ENCODE assay signal across 1 cellular context in genomic region chr5:176537608-176538504, GRCh38.
TF ChIP-seq lines count a peak whose summit lies in the region.

No MANE protein-coding gene starts in this region.

TF ChIP-seq in H1, 55 proteins besides CTCF, POLR2A, EP300 and RAD21 (continued from another document):
- TF ChIP-seq NRF1 (IDR thresholded peaks at IDR 0.05; ENCODE audit: low read depth, low read length) = no peak
- no peak for TF ChIP-seq CTBP2 (IDR thresholded peaks at IDR 0.05; ENCODE audit: borderline replicate concordance, insufficient read depth, insufficient read length, low read length)
- peak in 1 of 2 experiments; percentile 6; a peak in 1 of 4 replicates for TF ChIP-seq SIN3A (conservative IDR thresholded peaks at IDR 0.05 in 1 of 2, IDR thresholded peaks at IDR 0.05 in 1 of 2; ENCODE audit: low read depth in 1 of 2, low read length in 2 of 2)
- peak; percentile 13; the same call in 1 of the 2 replicates for TF ChIP-seq POLR2AphosphoS5 (IDR thresholded peaks at IDR 0.05; ENCODE audit: low read depth, low read length)
- no peak for TF ChIP-seq SP4 (IDR thresholded peaks at IDR 0.05; ENCODE audit: low read length)
- TF ChIP-seq PHF8 (conservative IDR thresholded peaks at IDR 0.05; ENCODE audit: low read depth, low read length) = no peak; the same call in 1 of the 2 replicates
- TF ChIP-seq CBX5 (IDR thresholded peaks at IDR 0.05; ENCODE audit: low read depth, low read length) = no peak
- TF ChIP-seq TBP (IDR thresholded peaks at IDR 0.05; ENCODE audit: low read depth, low read length) = peak; percentile 79
- TF ChIP-seq KDM1A (IDR thresholded peaks at IDR 0.05; ENCODE audit: borderline replicate concordance, low read length) = no peak
- no peak for TF ChIP-seq SIRT6 (IDR thresholded peaks at IDR 0.05; ENCODE audit: low read length)
- no peak for TF ChIP-seq RXRA (IDR thresholded peaks at IDR 0.05; ENCODE audit: insufficient read depth, low read depth, low read length)
- no peak for TF ChIP-seq HDAC6 (IDR thresholded peaks at IDR 0.05; ENCODE audit: low read depth, low read length)
- peak; percentile 95 for TF ChIP-seq CEBPB (IDR thresholded peaks at IDR 0.05; ENCODE audit: low read depth, low read length)
- TF ChIP-seq RBBP5 (IDR thresholded peaks at IDR 0.05; ENCODE audit: borderline replicate concordance, low read depth, low read length) = no peak
- TF ChIP-seq MAFK (IDR thresholded peaks at IDR 0.05; ENCODE audit: low read depth, low read length) = no peak
- TF ChIP-seq GTF2F1 (IDR thresholded peaks at IDR 0.05; ENCODE audit: borderline replicate concordance, low read depth, low read length) = no peak
- peak; percentile 79 for TF ChIP-seq YY1 (IDR thresholded peaks at IDR 0.05; ENCODE audit: low read depth, low read length)
- TF ChIP-seq BACH1 (IDR thresholded peaks at IDR 0.05; ENCODE audit: low read length) = no peak
- peak; percentile 10 for TF ChIP-seq ASH2L (IDR thresholded peaks at IDR 0.05; ENCODE audit: low read length)
- no peak for TF ChIP-seq SIX5 (IDR thresholded peaks at IDR 0.05; ENCODE audit: low read depth, low read length)
- TF ChIP-seq SAP30 (IDR thresholded peaks at IDR 0.05; ENCODE audit: insufficient read depth, insufficient replicate concordance, low read length) = peak; percentile 42
- TF ChIP-seq JUN (IDR thresholded peaks at IDR 0.05; ENCODE audit: low read depth, low read length) = peak; percentile 77; the same call in 1 of the 2 replicates
- no peak for TF ChIP-seq POU5F1 (IDR thresholded peaks at IDR 0.05; ENCODE audit: low read depth, low read length)
- TF ChIP-seq ATF3 (IDR thresholded peaks at IDR 0.05; ENCODE audit: insufficient read depth, low read depth, low read length) = no peak
- TF ChIP-seq RFX5 (IDR thresholded peaks at IDR 0.05; ENCODE audit: borderline replicate concordance, low read depth, low read length) = no peak
- TF ChIP-seq TAF1 (IDR thresholded peaks at IDR 0.05; ENCODE audit: low read depth, low read length) = peak; percentile 94
- no peak; the same call in 1 of the 2 replicates for TF ChIP-seq SP2 (IDR thresholded peaks at IDR 0.05; ENCODE audit: low read length)
- TF ChIP-seq ATF2 (IDR thresholded peaks at IDR 0.05; ENCODE audit: low read length) = peak; percentile 99
- no peak for TF ChIP-seq TEAD4 (IDR thresholded peaks at IDR 0.05; ENCODE audit: low read depth, low read length)
- TF ChIP-seq CHD7 (IDR thresholded peaks at IDR 0.05; ENCODE audit: insufficient replicate concordance, low read length) = no peak
- TF ChIP-seq RNF2 (IDR thresholded peaks at IDR 0.05; ENCODE audit: borderline replicate concordance, low read depth, low read length, missing control alignments, poor library complexity, severe bottlenecking) = no peak
- TF ChIP-seq TCF12 (IDR thresholded peaks at IDR 0.05; ENCODE audit: low read depth, low read length) = no peak
- peak; percentile 51 for TF ChIP-seq TAF7 (optimal IDR thresholded peaks at IDR 0.05; ENCODE audit: borderline replicate concordance, low read depth, low read length)
- no peak for TF ChIP-seq SUZ12 (IDR thresholded peaks at IDR 0.05; ENCODE audit: low read length)
- TF ChIP-seq NANOG (IDR thresholded peaks at IDR 0.05; ENCODE audit: insufficient read depth, low read depth, low read length, poor library complexity, severe bottlenecking) = peak; percentile 12
- no peak for TF ChIP-seq HDAC2 (IDR thresholded peaks at IDR 0.05; ENCODE audit: borderline replicate concordance in 1 of 2, low read depth in 2 of 2, low read length in 2 of 2)
- TF ChIP-seq ZNF274 (IDR thresholded peaks at IDR 0.05; ENCODE audit: borderline replicate concordance, extremely low read depth, low read length) = no peak
- TF ChIP-seq CREB1 (IDR thresholded peaks at IDR 0.05) = peak; percentile 99
- TF ChIP-seq JUND (IDR thresholded peaks at IDR 0.05; ENCODE audit: low read length) = peak; percentile 99
- TF ChIP-seq FOSL1 (IDR thresholded peaks at IDR 0.05; ENCODE audit: insufficient read depth, low read depth, low read length) = no peak
- TF ChIP-seq CHD2 (IDR thresholded peaks at IDR 0.05; ENCODE audit: low read length) = no peak
- no peak for TF ChIP-seq GABPA (IDR thresholded peaks at IDR 0.05; ENCODE audit: borderline replicate concordance, insufficient read depth, low read length)
- TF ChIP-seq MAX (IDR thresholded peaks at IDR 0.05) = peak; percentile 24; the same call in 1 of the 2 replicates
- no peak; the same call in 1 of the 2 replicates for TF ChIP-seq BRCA1 (IDR thresholded peaks at IDR 0.05; ENCODE audit: low read depth, low read length)
